10 cellular contexts compared by ENCODE assay signal in genomic region chr12:24822121-24822899, GRCh38.
DNase-seq lines count a peak whose midpoint lies in the region; ATAC-seq and TF ChIP-seq lines count a peak whose summit lies in the region.
"Had no signal": no experiment of that assay in that cellular context is flagged by ENCODE, and none has a peak within 500 bp of the region (broad histone marks: within the 10 kb centered on the region; RNA-seq: fewer than 3 reads in every experiment).

No MANE protein-coding gene starts in this region.

- H3K4me1 Mint-ChIP-seq in stimulated activated naive CD8-positive, alpha-beta T cell treated with anti-CD3 and anti-CD28 coated beads, Interleukin-15, Interleukin-2, amounts not matched to agents 100 ng/mL and 50 ng/mL, for 24 hours (ENCODE audit: low read depth) = peaks cover 30% of the 10 kb centered on the region

- peak overlapping the region; percentile 24 for H3K9ac ChIP-seq in adipocyte (ENCODE audit: low read length)

- H3K36me3 Mint-ChIP-seq in activated naive CD4-positive, alpha-beta T cell treated with anti-CD3 and anti-CD28 coated beads, Interleukin-2, amount 50 U/mL, for 72 hours = peaks cover 0 to 24% of the 10 kb centered on the region in 2 donors
- H3K36me3 Mint-ChIP-seq in stimulated activated naive CD8-positive, alpha-beta T cell treated with anti-CD3 and anti-CD28 coated beads, Interleukin-15, Interleukin-2, amounts not matched to agents 100 ng/mL and 50 ng/mL, for 24 hours (ENCODE audit: low read depth) = peaks cover 23% of the 10 kb centered on the region

- peak overlapping the region; percentile 45 to 63 for H3K27ac Mint-ChIP-seq in activated naive CD4-positive, alpha-beta T cell treated with anti-CD3 and anti-CD28 coated beads, Interleukin-2, amount 50 U/mL, for 72 hours
- peak overlapping the region; percentile 73 for H3K27ac Mint-ChIP-seq in stimulated activated naive CD8-positive, alpha-beta T cell treated with anti-CD3 and anti-CD28 coated beads, Interleukin-15, Interleukin-2, amounts not matched to agents 100 ng/mL and 50 ng/mL, for 24 hours

- H3K27me3 Mint-ChIP-seq in stimulated activated naive CD8-positive, alpha-beta T cell treated with anti-CD3 and anti-CD28 coated beads, Interleukin-15, Interleukin-2, amounts not matched to agents 100 ng/mL and 50 ng/mL, for 24 hours = no peaks in the 10 kb centered on the region

- H3K4me3 ChIP-seq in adipocyte (ENCODE audit: low read length) = peak overlapping the region; percentile 53
- H3K4me3 ChIP-seq: ascending aorta, psoas muscle had no signal

- H3K36me3 ChIP-seq in adipocyte (ENCODE audit: control insufficient read depth, insufficient read depth, low read length, severe bottlenecking) = peaks cover 14% of the 10 kb centered on the region
- H3K36me3 ChIP-seq: ascending aorta had no signal

- H3K9me3 Mint-ChIP-seq in activated naive CD4-positive, alpha-beta T cell treated with anti-CD3 and anti-CD28 coated beads, Interleukin-2, amount 50 U/mL, for 72 hours = peaks cover 4 to 17% of the 10 kb centered on the region in 2 donors
- peaks cover 8% of the 10 kb centered on the region for H3K9me3 Mint-ChIP-seq in stimulated activated naive CD8-positive, alpha-beta T cell treated with anti-CD3 and anti-CD28 coated beads, Interleukin-15, Interleukin-2, amounts not matched to agents 100 ng/mL and 50 ng/mL, for 24 hours

- peak overlapping the region; percentile 34 for H3K4me3 Mint-ChIP-seq in stimulated activated naive CD8-positive, alpha-beta T cell treated with anti-CD3 and anti-CD28 coated beads, Interleukin-15, Interleukin-2, amounts not matched to agents 100 ng/mL and 50 ng/mL, for 24 hours

- H3K9me3 ChIP-seq in adipocyte (ENCODE audit: control insufficient read depth, low read length) = no peaks in the 10 kb centered on the region
- H3K9me3 ChIP-seq: ascending aorta, psoas muscle had no signal

- no peak for DNase-seq in activated naive CD4-positive, alpha-beta T cell treated with anti-CD3 and anti-CD28 coated beads, Interleukin-2, amount 50 U/mL, for 72 hours (ENCODE audit: low spot score in 2 of 2)
- no peak for DNase-seq in activated naive CD4-positive, alpha-beta T cell (lab: John Stamatoyannopoulos, UW)
- DNase-seq in adipocyte (ENCODE audit: low read depth) (peak; percentile 70), GM13976 (ENCODE audit: low spot score) (no peak), Ammon's horn (ENCODE audit: low spot score) (no peak), NCI-H1694 (lab: John Stamatoyannopoulos, UW) (no peak)
- DNase-seq: psoas muscle had no signal

- TF ChIP-seq CTCF in GM13976 (IDR thresholded peaks at IDR 0.05; ENCODE audit: borderline replicate concordance, control extremely low read depth, extremely low read depth, insufficient read depth, missing control alignments) = no peak

- H3K27me3 ChIP-seq in adipocyte (replicated peaks; ENCODE audit: control insufficient read depth, insufficient read depth, low read length) = no peaks in the 10 kb centered on the region
- H3K27me3 ChIP-seq: ascending aorta had no signal

- peak; percentile 83 to 86 for ATAC-seq in activated naive CD4-positive, alpha-beta T cell treated with anti-CD3 and anti-CD28 coated beads, Interleukin-2, amount 50 U/mL, for 72 hours
- ATAC-seq in HG02885 (IDR thresholded peaks at IDR 0.05; ENCODE audit: poor library complexity, unreplicated experiment) = peak; percentile 77
- ATAC-seq: psoas muscle had no signal

- in situ Hi-C loops in GM13976 (cut with MboI; ENCODE audit: low sequenced_read_pairs, unreplicated experiment) = no loop called here

- H3K4me1 ChIP-seq in adipocyte (ENCODE audit: control insufficient read depth, insufficient read depth, low read length) = peaks cover 20% of the 10 kb centered on the region
- H3K4me1 ChIP-seq: psoas muscle had no signal
